In genomic region chr5:7850241-7850532, GRCh38 we compare ENCODE assay signal across 3 cellular contexts.
TF ChIP-seq lines count a peak whose summit lies in the region.

No MANE protein-coding gene starts in this region.

TF ChIP-seq in SK-N-SH, 30 proteins besides CTCF, POLR2A, EP300 and RAD21:
- TF ChIP-seq RXRA (IDR thresholded peaks at IDR 0.05; ENCODE audit: borderline replicate concordance, low read depth) (no peak), MAX (IDR thresholded peaks at IDR 0.05; ENCODE audit: low read depth) (no peak), JUND (IDR thresholded peaks at IDR 0.05) (no peak), TEAD4 (IDR thresholded peaks at IDR 0.05; ENCODE audit: borderline replicate concordance, insufficient read depth) (no peak), ZBTB33 (IDR thresholded peaks at IDR 0.05; ENCODE audit: borderline replicate concordance, low read depth) (no peak), PBX3 (IDR thresholded peaks at IDR 0.05) (no peak), MEF2A (IDR thresholded peaks at IDR 0.05; ENCODE audit: borderline replicate concordance, low read depth) (no peak)

TF ChIP-seq in SK-N-SH treated with all-trans-retinoic acid at 6 μM for 48 hours, 23 proteins besides CTCF, POLR2A, EP300 and RAD21:
- TF ChIP-seq BACH2 (CRISPR knock-in tag; IDR thresholded peaks at IDR 0.05; ENCODE audit: borderline replicate concordance) (no peak), ZC3H10 (CRISPR knock-in tag; IDR thresholded peaks at IDR 0.05) (no peak), SNAI2 (CRISPR knock-in tag; IDR thresholded peaks at IDR 0.05) (no peak), ISL1 (CRISPR knock-in tag; IDR thresholded peaks at IDR 0.05) (no peak), POU6F1 (CRISPR knock-in tag; IDR thresholded peaks at IDR 0.05; ENCODE audit: borderline replicate concordance, low read depth) (no peak), ZNF8 (CRISPR knock-in tag; IDR thresholded peaks at IDR 0.05) (no peak), ESRRG (CRISPR knock-in tag; IDR thresholded peaks at IDR 0.05) (no peak), TSHZ2 (CRISPR knock-in tag; IDR thresholded peaks at IDR 0.05) (no peak), ZNF70 (CRISPR knock-in tag; IDR thresholded peaks at IDR 0.05) (no peak), ZFP30 (CRISPR knock-in tag; IDR thresholded peaks at IDR 0.05) (no peak), ZFP3 (CRISPR knock-in tag; IDR thresholded peaks at IDR 0.05) (no peak), OSR1 (CRISPR knock-in tag; IDR thresholded peaks at IDR 0.05) (no peak), RARB (CRISPR knock-in tag; IDR thresholded peaks at IDR 0.05) (no peak), PATZ1 (CRISPR knock-in tag; IDR thresholded peaks at IDR 0.05; ENCODE audit: borderline replicate concordance) (no peak)

TF ChIP-seq in HepG2, 621 proteins besides CTCF, POLR2A, EP300 and RAD21:
- TF ChIP-seq TGIF2 (CRISPR knock-in tag; IDR thresholded peaks at IDR 0.05): no peak
- 0 out of 2 replicates have a peak, but pooled peaks have one; percentile 7 for TF ChIP-seq SALL1 (CRISPR knock-in tag; IDR thresholded peaks at IDR 0.05)
- TF ChIP-seq PATZ1 (CRISPR knock-in tag; IDR thresholded peaks at IDR 0.05): 0 out of 2 replicates have a peak, but pooled peaks have one; percentile 22
- no peak for TF ChIP-seq ZNF674 (CRISPR knock-in tag; IDR thresholded peaks at IDR 0.05; ENCODE audit: low read depth)
- TF ChIP-seq IKZF4 (CRISPR knock-in tag; IDR thresholded peaks at IDR 0.05; ENCODE audit: borderline replicate concordance, low read depth, not compliant biosample characterization): no peak
- TF ChIP-seq ZNF614 (CRISPR knock-in tag; IDR thresholded peaks at IDR 0.05; ENCODE audit: borderline replicate concordance): no peak
TF ChIP-seq in HepG2: peak in this region for 2.
